ENCODE assay signal across 8 cellular contexts in genomic region chr16:19118938-19119431, GRCh38. TPM values are rescaled to one million over a fixed set of nuclear protein-coding genes. Genes with fewer than 3 reads are reported as not detected.
DNase-seq lines count a peak whose midpoint lies in the region; ATAC-seq and TF ChIP-seq lines count a peak whose summit lies in the region.

No MANE protein-coding gene starts in this region.

- peak overlapping the region; percentile 91 for H3K27ac Mint-ChIP-seq in activated CD4-positive, alpha-beta T cell treated with anti-CD3 and anti-CD28 coated beads for 36 hours
- H3K27ac Mint-ChIP-seq in T-helper 1 cell treated with Interleukin-12 subunit alpha and Interleukin-12 subunit beta and Interleukin-4 antibody, amounts not matched to agents 30 μg/mL and 1 μg/mL, for 36 hours, result peak overlapping the region; percentile 87
- peak overlapping the region; percentile 16 for H3K27ac Mint-ChIP-seq in neural progenitor cell

- CTCF ChIA-PET in activated CD4-positive, alpha-beta T cell treated with anti-CD3 and anti-CD28 coated beads for 36 hours (lab: Charles Lee), result interaction anchor here (0.9 to 3.3 kb wide), 3 partner anchors 21 to 60 kb away, joined by 3 to 8 read pairs (median 4); no protein-coding TSS in a partner anchor

- TF ChIP-seq CTCF in neural progenitor cell (IDR thresholded peaks at IDR 0.05), result no peak

- no peak overlapping the region for H3K9ac ChIP-seq in neural progenitor cell

- no peak overlapping the region for H3K4me2 ChIP-seq in neural progenitor cell

- peaks cover 22% of the 10 kb centered on the region for H3K4me1 Mint-ChIP-seq in activated CD4-positive, alpha-beta T cell treated with anti-CD3 and anti-CD28 coated beads for 36 hours
- peaks cover 28% of the 10 kb centered on the region for H3K4me1 Mint-ChIP-seq in T-helper 1 cell treated with Interleukin-12 subunit alpha and Interleukin-12 subunit beta and Interleukin-4 antibody, amounts not matched to agents 30 μg/mL and 1 μg/mL, for 36 hours (ENCODE audit: low read depth)
- peaks cover 21% of the 10 kb centered on the region for H3K4me1 Mint-ChIP-seq in neural progenitor cell

- peak; percentile 59 for DNase-seq in activated CD4-positive, alpha-beta T cell treated with anti-CD3 and anti-CD28 coated beads for 36 hours
- no peak for DNase-seq in activated CD4-positive, alpha-beta T cell treated with anti-CD3 and anti-CD28 coated beads for 1 hour
- DNase-seq in epithelial cell of prostate (ENCODE audit: low read depth, low spot score), result no peak
- DNase-seq in neural progenitor cell (ENCODE audit: low spot score), result no peak
- DNase-seq in NCI-H128 (lab: John Stamatoyannopoulos, UW; ENCODE audit: unreplicated experiment), result no peak
- DNase-seq in COLO668 (lab: John Stamatoyannopoulos, UW; ENCODE audit: unreplicated experiment), result no peak

- H3K4me3 ChIP-seq in neural progenitor cell, result no peak overlapping the region

- H3K27ac ChIP-seq in epithelial cell of prostate (peak overlapping the region; percentile 87), neural progenitor cell (no peak overlapping the region)

- peaks cover 40% of the 10 kb centered on the region for H3K27me3 ChIP-seq in neural progenitor cell

- peaks cover 9% of the 10 kb centered on the region for H3F3A ChIP-seq in neural progenitor cell (ENCODE audit: low read depth)

- POLR2A ChIA-PET in activated CD4-positive, alpha-beta T cell treated with anti-CD3 and anti-CD28 coated beads for 36 hours (lab: Charles Lee), result interaction anchor here (0.6 to 1.0 kb wide), 2 partner anchors 12 to 538 kb away, joined by 3 to 4 read pairs; no protein-coding TSS in a partner anchor

- no peaks in the 10 kb centered on the region for H3K36me3 Mint-ChIP-seq in activated CD4-positive, alpha-beta T cell treated with anti-CD3 and anti-CD28 coated beads for 36 hours (ENCODE audit: low read depth)
- peaks cover 5% of the 10 kb centered on the region for H3K36me3 Mint-ChIP-seq in T-helper 1 cell treated with Interleukin-12 subunit alpha and Interleukin-12 subunit beta and Interleukin-4 antibody, amounts not matched to agents 30 μg/mL and 1 μg/mL, for 36 hours (ENCODE audit: low read depth)
- H3K36me3 Mint-ChIP-seq in neural progenitor cell, result no peaks in the 10 kb centered on the region

- peak overlapping the region; percentile 62 for H3K4me3 Mint-ChIP-seq in activated CD4-positive, alpha-beta T cell treated with anti-CD3 and anti-CD28 coated beads for 36 hours
- peak overlapping the region; percentile 82 for H3K4me3 Mint-ChIP-seq in T-helper 1 cell treated with Interleukin-12 subunit alpha and Interleukin-12 subunit beta and Interleukin-4 antibody, amounts not matched to agents 30 μg/mL and 1 μg/mL, for 36 hours
- H3K4me3 Mint-ChIP-seq in neural progenitor cell, result no peak overlapping the region

- H4K20me1 ChIP-seq in neural progenitor cell (ENCODE audit: low read depth), result no peaks in the 10 kb centered on the region

- no peaks in the 10 kb centered on the region for H3K79me2 ChIP-seq in neural progenitor cell (ENCODE audit: low read depth)

- H2AFZ ChIP-seq in neural progenitor cell (replicated peaks), result no peak overlapping the region

- no peaks in the 10 kb centered on the region for H3K9me3 Mint-ChIP-seq in activated CD4-positive, alpha-beta T cell treated with anti-CD3 and anti-CD28 coated beads for 36 hours (ENCODE audit: low read depth)
- H3K9me3 Mint-ChIP-seq in T-helper 1 cell treated with Interleukin-12 subunit alpha and Interleukin-12 subunit beta and Interleukin-4 antibody, amounts not matched to agents 30 μg/mL and 1 μg/mL, for 36 hours, result peaks cover 5% of the 10 kb centered on the region
- H3K9me3 Mint-ChIP-seq in neural progenitor cell, result no peaks in the 10 kb centered on the region

- H3K36me3 ChIP-seq in neural progenitor cell, result no peaks in the 10 kb centered on the region

- H3K9me3 ChIP-seq in neural progenitor cell (ENCODE audit: low read depth), result no peaks in the 10 kb centered on the region

- intact Hi-C loops in activated CD4-positive, alpha-beta T cell treated with anti-CD3 and anti-CD28 coated beads for 36 hours (cut with DNase I, micrococcal nuclease), result loop anchor here (1.0 to 2.0 kb wide), 2 partner anchors 175 to 176 kb away; no protein-coding TSS in a partner anchor

- H3K4me1 ChIP-seq in neural progenitor cell, result peaks cover 9% of the 10 kb centered on the region

- ATAC-seq in activated CD4-positive, alpha-beta T cell treated with anti-CD3 and anti-CD28 coated beads for 36 hours, result peak; percentile 68
- no peak for ATAC-seq in HG02759 (IDR thresholded peaks at IDR 0.05; ENCODE audit: unreplicated experiment)

- H3K27me3 Mint-ChIP-seq in activated CD4-positive, alpha-beta T cell treated with anti-CD3 and anti-CD28 coated beads for 36 hours, result peaks cover 8% of the 10 kb centered on the region
- H3K27me3 Mint-ChIP-seq in T-helper 1 cell treated with Interleukin-12 subunit alpha and Interleukin-12 subunit beta and Interleukin-4 antibody, amounts not matched to agents 30 μg/mL and 1 μg/mL, for 36 hours (ENCODE audit: low read depth), result no peaks in the 10 kb centered on the region
- H3K27me3 Mint-ChIP-seq in neural progenitor cell (ENCODE audit: insufficient read depth, low read depth), result peaks cover 4% of the 10 kb centered on the region

RNA-seq across cellular contexts. Expression of gene ITPRIPL2, which starts 5.2 kb away (rescaled TPM):
- 1 to 10 TPM; 2.4 to 4.2 TPM for total RNA-seq in activated CD4-positive, alpha-beta T cell treated with anti-CD3 and anti-CD28 coated beads for 36 hours
- 3.7 and 5.4 TPM in 2 replicates for total RNA-seq in neural progenitor cell (ENCODE audit: low replicate concordance)

RNA-seq across cellular contexts. Expression of gene SYT17, which starts 49.1 kb away (rescaled TPM):
- not detected for total RNA-seq in activated CD4-positive, alpha-beta T cell treated with anti-CD3 and anti-CD28 coated beads for 36 hours
- 7.2 TPM in 2 replicates for total RNA-seq in neural progenitor cell (ENCODE audit: low replicate concordance)

RNA-seq across cellular contexts. Expression of gene COQ7, which starts 51.6 kb away (rescaled TPM):
- total RNA-seq in activated CD4-positive, alpha-beta T cell treated with anti-CD3 and anti-CD28 coated beads for 36 hours, result 10 to 100 TPM; 13.2 to 16.0 TPM
- 11.8 and 22.9 TPM in 2 replicates for total RNA-seq in neural progenitor cell (ENCODE audit: low replicate concordance)

Comparison
In these comparisons a context has a peak if more than half of its experiments do, and no peak if none do; other contexts are left out.
1. H3K27ac Mint-ChIP-seq: peak in every context shown above with its lines; median percentile 91 in activated CD4-positive, alpha-beta T cell treated with anti-CD3 and anti-CD28 coated beads for 36 hours; 87 in T-helper 1 cell treated with Interleukin-12 subunit alpha and Interleukin-12 subunit beta and Interleukin-4 antibody, amounts not matched to agents 30 μg/mL and 1 μg/mL, for 36 hours; 16 in neural progenitor cell.